ENCODE assay signal across 8 cellular contexts in the genomic region with DNA sequence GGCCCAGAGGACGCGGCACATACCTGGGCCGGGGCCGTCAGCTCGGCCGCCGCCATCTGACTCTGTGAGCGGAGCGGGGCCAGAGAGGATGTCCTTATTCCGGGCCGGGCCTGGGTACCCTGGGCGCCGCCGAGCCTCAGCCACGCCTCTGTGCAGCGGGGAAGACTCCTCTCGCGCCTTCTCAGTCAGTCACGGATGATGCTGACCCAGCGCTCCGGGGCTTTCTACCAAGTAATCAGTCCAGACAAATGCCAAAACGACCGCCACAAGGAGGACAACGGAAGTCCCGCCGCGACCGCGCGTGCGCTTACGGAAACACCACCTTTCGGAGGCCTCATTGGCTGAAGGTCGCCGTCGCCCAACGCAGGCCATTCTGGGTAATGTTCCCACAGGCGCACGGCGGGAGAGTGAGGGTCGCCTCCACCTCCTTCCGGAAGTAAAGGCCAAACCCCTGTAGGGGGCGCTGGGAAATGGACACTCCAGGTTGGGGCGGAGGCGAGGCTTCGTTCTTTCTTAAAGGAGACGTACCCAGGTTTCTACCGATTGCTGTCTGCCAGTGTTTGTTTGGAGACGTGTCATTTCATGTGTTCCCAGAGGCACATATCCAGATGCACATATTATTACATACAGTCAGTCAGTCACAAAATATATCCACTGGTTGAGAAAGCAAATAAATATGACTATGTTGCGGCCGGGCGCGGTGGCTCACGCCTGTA.
DNase-seq lines count a peak whose midpoint lies in the region; ATAC-seq and TF ChIP-seq lines count a peak whose summit lies in the region.

A gene (minus strand): TSS at position 288 of the 716 bp plus-strand sequence. CDS start 232 bp downstream, at position 56.

- TF ChIP-seq CTCF in GM13977 (IDR thresholded peaks at IDR 0.05; ENCODE audit: extremely low read depth, insufficient read depth, missing control alignments), result peak; percentile 57

- peak; percentile 94 for ATAC-seq in HG02870 (IDR thresholded peaks at IDR 0.05; ENCODE audit: unreplicated experiment)

- in situ Hi-C loops in GM13977 (cut with MboI; ENCODE audit: low pct_unique_long_range_greater_than_20kb, low sequenced_read_pairs, unreplicated experiment), result no loop called here

- DNase-seq in GM13977 (ENCODE audit: low spot score) (peak; percentile 93), NCI-H2081 (lab: John Stamatoyannopoulos, UW) (peak; percentile 95 to 96), inferior parietal cortex (ENCODE audit: extremely low spot score) (peak; percentile 94), smooth muscle cell of the brain vasculature (ENCODE audit: low read depth, low spot score) (peak; percentile 79), NK-92 (lab: John Stamatoyannopoulos, UW; ENCODE audit: unreplicated experiment) (no peak)
- DNase-seq in activated CD4-positive, CD25-positive, alpha-beta regulatory T cell treated with anti-CD3 and anti-CD28 coated beads, Interleukin-2, amount 50 U/mL, for 16 hours (ENCODE audit: low read depth, low spot score), result peak; percentile 74
- peak; percentile 80 for DNase-seq in central memory CD4-positive, alpha-beta T cell
